In the genomic region with DNA sequence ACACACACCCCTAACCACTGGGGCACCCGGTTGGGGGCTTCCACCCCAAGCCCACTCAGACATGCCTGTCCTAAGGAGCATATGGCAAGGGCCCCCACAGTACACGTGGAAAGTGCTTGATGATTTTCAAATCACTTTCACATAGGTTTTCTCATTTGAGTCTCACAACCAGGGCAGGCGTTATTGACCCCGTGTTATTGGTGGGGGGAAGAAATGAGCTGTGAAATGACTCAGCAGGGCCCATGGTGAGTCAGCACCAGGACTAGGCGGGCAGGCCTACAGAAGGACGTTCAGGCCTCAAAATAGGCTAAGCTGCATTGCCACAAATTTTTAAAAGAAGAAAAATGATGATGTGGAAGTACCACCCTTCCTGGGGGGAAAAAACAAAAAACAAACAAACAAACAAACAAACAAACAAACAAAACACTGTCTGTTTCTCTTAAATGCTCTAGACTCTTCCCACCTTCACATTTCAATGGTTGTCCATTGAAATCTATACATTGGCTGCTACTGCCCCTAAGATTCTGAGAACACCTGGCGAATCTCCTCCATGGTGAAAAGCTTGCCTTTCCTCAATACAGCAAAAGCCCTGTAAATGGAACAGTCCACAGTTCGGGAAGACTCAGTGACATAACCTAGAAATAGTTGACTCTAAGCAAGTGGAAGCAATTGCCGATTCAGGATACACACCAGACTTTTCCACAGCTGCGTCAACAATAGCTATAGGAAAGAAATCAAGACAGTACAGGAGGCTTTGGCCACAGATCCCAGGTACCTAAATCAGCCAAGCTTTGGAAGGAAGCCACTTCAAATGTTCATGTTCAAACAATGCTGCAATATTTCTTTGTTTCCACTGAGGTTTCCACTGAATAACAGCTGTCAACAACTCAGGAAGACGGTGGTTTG, we compare ENCODE assay signal across 9 cellular contexts.
DNase-seq lines count a peak whose midpoint lies in the region; ATAC-seq lines count a peak whose summit lies in the region.
"Had no signal": no experiment of that assay in that cellular context is flagged by ENCODE, and none has a peak within 500 bp of the region (broad histone marks: within the 10 kb centered on the region; RNA-seq: fewer than 3 reads in every experiment).

No MANE protein-coding gene starts in this region.

- no peak overlapping the region for H3K4me2 ChIP-seq in trophoblast cell (ENCODE audit: low read length)

- no peak overlapping the region for H2AFZ ChIP-seq in trophoblast cell (ENCODE audit: insufficient read depth, low read length, poor library complexity)

- H3K4me1 Mint-ChIP-seq in activated naive CD8-positive, alpha-beta T cell treated with anti-CD3 and anti-CD28 coated beads, Interleukin-2, amount 50 U/mL, for 24 hours, result peaks cover 32% of the 10 kb centered on the region
- H3K4me1 Mint-ChIP-seq: IgD-negative memory B cell had no signal

- H3K9me3 ChIP-seq in trophoblast cell (ENCODE audit: insufficient read depth, low read depth, low read length), result no peaks in the 10 kb centered on the region

- H2BK5ac ChIP-seq in trophoblast cell (ENCODE audit: low read depth, low read length, poor library complexity), result no peak overlapping the region

- no CpG with 5 or more reads among the region's 11 CpGs for WGBS in trophoblast cell (ENCODE audit: extremely low coverage, insufficient coverage, insufficient read length)

- H2BK120ac ChIP-seq in trophoblast cell (ENCODE audit: insufficient read depth, low read length, poor library complexity), result no peak overlapping the region

- no peak overlapping the region for H3K23ac ChIP-seq in trophoblast cell (ENCODE audit: low read length)

- H3K4me3 Mint-ChIP-seq in activated naive CD8-positive, alpha-beta T cell treated with anti-CD3 and anti-CD28 coated beads, Interleukin-2, amount 50 U/mL, for 24 hours, result no peak overlapping the region
- H3K4me3 Mint-ChIP-seq: IgD-negative memory B cell had no signal

- no peak overlapping the region for H3K27ac ChIP-seq in trophoblast cell (ENCODE audit: low read depth, low read length)

- H3K4me3 ChIP-seq in trophoblast cell (ENCODE audit: low read depth, low read length), result no peak overlapping the region

- H3K18ac ChIP-seq in trophoblast cell (ENCODE audit: low read length), result no peak overlapping the region

- H3K4me1 ChIP-seq in trophoblast cell (ENCODE audit: control insufficient read depth in 1 of 2, insufficient read depth in 2 of 2, low read length in 2 of 2), result peaks cover 4 to 5% of the 10 kb centered on the region in 2 experiments

- H3K14ac ChIP-seq in trophoblast cell (ENCODE audit: low read length), result no peak overlapping the region

- no peak overlapping the region for H3K4ac ChIP-seq in trophoblast cell (ENCODE audit: low read depth, low read length)

- no peaks in the 10 kb centered on the region for H3K27me3 ChIP-seq in trophoblast cell (ENCODE audit: insufficient read depth, low read length)

- H3K79me2 ChIP-seq in trophoblast cell (ENCODE audit: control insufficient read depth, insufficient read depth, low read length, poor library complexity), result no peaks in the 10 kb centered on the region

- peak overlapping the region; percentile 46 for H3K27ac Mint-ChIP-seq in activated naive CD8-positive, alpha-beta T cell treated with anti-CD3 and anti-CD28 coated beads, Interleukin-2, amount 50 U/mL, for 24 hours

- H3K27me3 Mint-ChIP-seq in activated naive CD8-positive, alpha-beta T cell treated with anti-CD3 and anti-CD28 coated beads, Interleukin-2, amount 50 U/mL, for 24 hours, result peaks cover 3% of the 10 kb centered on the region

- H3K9me3 Mint-ChIP-seq in activated naive CD8-positive, alpha-beta T cell treated with anti-CD3 and anti-CD28 coated beads, Interleukin-2, amount 50 U/mL, for 24 hours, result no peaks in the 10 kb centered on the region
- H3K9me3 Mint-ChIP-seq: IgD-negative memory B cell had no signal

- H2BK12ac ChIP-seq in trophoblast cell (ENCODE audit: low read length), result no peak overlapping the region

- H3K36me3 Mint-ChIP-seq in activated naive CD8-positive, alpha-beta T cell treated with anti-CD3 and anti-CD28 coated beads, Interleukin-2, amount 50 U/mL, for 24 hours (ENCODE audit: low read depth), result no peaks in the 10 kb centered on the region
- H3K36me3 Mint-ChIP-seq: IgD-negative memory B cell had no signal

- no peak overlapping the region for H4K12ac ChIP-seq in trophoblast cell (ENCODE audit: low read depth, low read length)

- H4K91ac ChIP-seq in trophoblast cell (ENCODE audit: low read depth, low read length), result peak overlapping the region; percentile 13

- H2AK5ac ChIP-seq in trophoblast cell (ENCODE audit: low read length), result no peak overlapping the region

- ATAC-seq in GM19395 (IDR thresholded peaks at IDR 0.05; ENCODE audit: unreplicated experiment) (peak; percentile 54), GM18498 (IDR thresholded peaks at IDR 0.05; ENCODE audit: unreplicated experiment) (no peak), HG03108 (IDR thresholded peaks at IDR 0.05; ENCODE audit: unreplicated experiment) (no peak), GM21390 (IDR thresholded peaks at IDR 0.05; ENCODE audit: unreplicated experiment) (no peak), HG02885 (IDR thresholded peaks at IDR 0.05; ENCODE audit: poor library complexity, unreplicated experiment) (no peak)
- ATAC-seq in activated naive CD8-positive, alpha-beta T cell treated with anti-CD3 and anti-CD28 coated beads, Interleukin-2, amount 50 U/mL, for 24 hours, result peak; percentile 85

- no peak overlapping the region for H4K8ac ChIP-seq in trophoblast cell (ENCODE audit: low read depth, low read length)

- H3K36me3 ChIP-seq in trophoblast cell (ENCODE audit: control insufficient read depth in 1 of 2, insufficient read depth in 2 of 2, low read length in 2 of 2), result peaks cover 0 to 2% of the 10 kb centered on the region in 2 experiments

- DNase-seq in NCI-H2029 treated with DMSO at 0.1 percent for 48 hours (lab: John Stamatoyannopoulos, UW), result peak; percentile 68
- peak; percentile 53 for DNase-seq in activated naive CD8-positive, alpha-beta T cell treated with anti-CD3 and anti-CD28 coated beads, Interleukin-2, amount 50 U/mL, for 24 hours
- DNase-seq in trophoblast cell, result no peak

- H3K9ac ChIP-seq in trophoblast cell (ENCODE audit: low read length), result no peak overlapping the region

- no peaks in the 10 kb centered on the region for H3K79me1 ChIP-seq in trophoblast cell (ENCODE audit: low read length)

Comparison
In these comparisons a context has a peak if more than half of its experiments do, and no peak if none do; other contexts are left out.
1. ATAC-seq: peak in GM19395 (single experiment) and activated naive CD8-positive, alpha-beta T cell treated with anti-CD3 and anti-CD28 coated beads, Interleukin-2, amount 50 U/mL, for 24 hours (single experiment); none in GM18498 (single experiment), HG03108 (single experiment), GM21390 (single experiment) and HG02885 (single experiment).
2. DNase-seq: peak in NCI-H2029 treated with DMSO at 0.1 percent for 48 hours (single experiment) and activated naive CD8-positive, alpha-beta T cell treated with anti-CD3 and anti-CD28 coated beads, Interleukin-2, amount 50 U/mL, for 24 hours (single experiment); none in trophoblast cell (0 of 2).